22 cellular contexts compared by ENCODE assay signal in genomic region chr2:171089489-171089888, GRCh38.
DNase-seq lines count a peak whose midpoint lies in the region; ATAC-seq, FAIRE-seq and TF ChIP-seq lines count a peak whose summit lies in the region.
"Had no signal": no experiment of that assay in that cellular context is flagged by ENCODE, and none has a peak within 500 bp of the region (broad histone marks: within the 10 kb centered on the region; RNA-seq: fewer than 3 reads in every experiment).

No MANE protein-coding gene starts in this region.

- BruUV-seq in HepG2 (replicated peaks; lab: Mats Ljungman, UMichigan) = no TSS peak

- DNase-seq in activated T-cell treated with anti-CD3 and anti-CD28 coated beads, Interleukin-2, amount 50 U/mL, for 72 hours = no peak
- no peak for DNase-seq in activated T-cell treated with anti-CD3 and anti-CD28 coated beads, Interleukin-2, amount 50 U/mL, for 48 hours
- DNase-seq in T-helper 17 cell (no peak), HepG2 (ENCODE audit: low spot score) (peak; percentile 59), LoVo (ENCODE audit: low spot score) (no peak), NCI-H1694 treated with DMSO at 0.1 percent for 48 hours (lab: John Stamatoyannopoulos, UW) (no peak)
- DNase-seq in stimulated activated CD4-positive, alpha-beta T cell treated with anti-CD3 and anti-CD28 coated beads, Interleukin-2, amount 100 ng/mL, for 48 hours = no peak
- DNase-seq: Karpas-422; MV-4-11; NCI-H1105; NCI-H1436 treated with DMSO at 0.1 percent for 48 hours; NCI-H1930; NCI-H2107; NCI-H526; NCI-H82; NK-92 treated with Interleukin-12 subunit alpha and Interleukin-12 subunit beta, amount 100 ng/mL, for 24 hours; PC-3; SK-N-SH had no signal

- no peaks in the 10 kb centered on the region for H3K9me3 ChIP-seq in T-helper 17 cell (ENCODE audit: control insufficient read depth, low read length, poor library complexity, severe bottlenecking)
- no peaks in the 10 kb centered on the region for H3K9me3 ChIP-seq in HepG2 (ENCODE audit: low read length)
- H3K9me3 ChIP-seq: SK-N-SH had no signal

- peaks cover 78% of the 10 kb centered on the region for H3K4me1 ChIP-seq in HepG2 (ENCODE audit: insufficient read depth, low read length)

- H4K20me1 ChIP-seq in HepG2 (ENCODE audit: insufficient read depth, low read length) = peaks cover 22% of the 10 kb centered on the region

- peak overlapping the region; percentile 61 for H3K27ac ChIP-seq in HepG2 (ENCODE audit: extremely low read length, insufficient read depth, low read length)
- H3K27ac ChIP-seq: 22Rv1, C4-2B had no signal

- peaks cover 59% of the 10 kb centered on the region for H3K4me1 Mint-ChIP-seq in activated T-cell treated with anti-CD3 and anti-CD28 coated beads, Interleukin-2, amount 50 U/mL, for 72 hours (ENCODE audit: low read depth)
- H3K4me1 Mint-ChIP-seq in T-helper 17 cell = peaks cover 53% of the 10 kb centered on the region
- peaks cover 64% of the 10 kb centered on the region for H3K4me1 Mint-ChIP-seq in stimulated activated memory B cell treated with anti-CD40 and anti-IgM and Interleukin-4, amounts not matched to agents 10 μg/mL and 1 μg/mL and 100 μg/mL, for 72 hours

- no peak overlapping the region for H3K9ac ChIP-seq in HepG2 (ENCODE audit: insufficient read depth, low read depth, low read length)
- H3K9ac ChIP-seq: SK-N-SH had no signal

- H3K79me2 ChIP-seq in HepG2 (ENCODE audit: insufficient read depth, low read length) = peaks cover 93% of the 10 kb centered on the region

- H3K27ac Mint-ChIP-seq in activated T-cell treated with anti-CD3 and anti-CD28 coated beads, Interleukin-2, amount 50 U/mL, for 72 hours = peak overlapping the region; percentile 54
- peak overlapping the region; percentile 98 for H3K27ac Mint-ChIP-seq in T-helper 17 cell
- H3K27ac Mint-ChIP-seq in stimulated activated memory B cell treated with anti-CD40 and anti-IgM and Interleukin-4, amounts not matched to agents 10 μg/mL and 1 μg/mL and 100 μg/mL, for 72 hours = peak overlapping the region; percentile 37
- H3K27ac Mint-ChIP-seq: B cell had no signal

- peaks cover 0 to 5% of the 10 kb centered on the region in 2 experiments; a peak in 3 of 5 replicates for H3K36me3 ChIP-seq in HepG2 (replicated peaks in 1 of 2; ENCODE audit: control insufficient read depth in 1 of 2, insufficient read depth in 2 of 2, low read length in 2 of 2)

- peak overlapping the region in 1 of 3 experiments; percentile 1; a peak in 2 of 6 replicates for H3K4me3 ChIP-seq in HepG2 (replicated peaks in 1 of 3; ENCODE audit: insufficient read depth in 1 of 3, low read depth in 2 of 3, low read length in 3 of 3)

- no peaks in the 10 kb centered on the region for H3K27me3 Mint-ChIP-seq in activated T-cell treated with anti-CD3 and anti-CD28 coated beads, Interleukin-2, amount 50 U/mL, for 72 hours (ENCODE audit: low read depth)
- H3K27me3 Mint-ChIP-seq in T-helper 17 cell = no peaks in the 10 kb centered on the region
- no peaks in the 10 kb centered on the region for H3K27me3 Mint-ChIP-seq in stimulated activated memory B cell treated with anti-CD40 and anti-IgM and Interleukin-4, amounts not matched to agents 10 μg/mL and 1 μg/mL and 100 μg/mL, for 72 hours
- H3K27me3 Mint-ChIP-seq: B cell had no signal

- 0 out of 4 replicates have a peak, but pooled peaks of 1 of the 2 experiments have one; percentile 27 for TF ChIP-seq POLR2A in HepG2 (IDR thresholded peaks at IDR 0.05; ENCODE audit: insufficient read depth in 1 of 2, low read depth in 2 of 2, low read length in 2 of 2)

- no peak overlapping the region for H2AFZ ChIP-seq in HepG2 (ENCODE audit: low read length)

- in situ Hi-C loops in HepG2 (cut with HindIII; ENCODE audit: extremely low pct_ligation_motif_present, low pct_unique_long_range_greater_than_20kb) = no loop called here

- H3K36me3 Mint-ChIP-seq in activated T-cell treated with anti-CD3 and anti-CD28 coated beads, Interleukin-2, amount 50 U/mL, for 72 hours (ENCODE audit: insufficient read depth in 2 of 2) = peaks cover 2 to 4% of the 10 kb centered on the region in 2 donors
- no peaks in the 10 kb centered on the region for H3K36me3 Mint-ChIP-seq in T-helper 17 cell (ENCODE audit: low read depth)
- H3K36me3 Mint-ChIP-seq in stimulated activated memory B cell treated with anti-CD40 and anti-IgM and Interleukin-4, amounts not matched to agents 10 μg/mL and 1 μg/mL and 100 μg/mL, for 72 hours = peaks cover 38% of the 10 kb centered on the region

- no peak; a peak in 1 of 4 replicates for TF ChIP-seq EP300 in HepG2 (IDR thresholded peaks at IDR 0.05; ENCODE audit: low read depth in 2 of 2, low read length in 2 of 2)
- no peak for TF ChIP-seq EP300 in HepG2 (CRISPR knock-in tag; IDR thresholded peaks at IDR 0.05; ENCODE audit: borderline replicate concordance)

- H3K4me3 Mint-ChIP-seq in activated T-cell treated with anti-CD3 and anti-CD28 coated beads, Interleukin-2, amount 50 U/mL, for 72 hours = no peak overlapping the region
- no peak overlapping the region for H3K4me3 Mint-ChIP-seq in T-helper 17 cell
- H3K4me3 Mint-ChIP-seq in stimulated activated memory B cell treated with anti-CD40 and anti-IgM and Interleukin-4, amounts not matched to agents 10 μg/mL and 1 μg/mL and 100 μg/mL, for 72 hours = no peak overlapping the region
- H3K4me3 Mint-ChIP-seq: B cell had no signal

- no peak for ATAC-seq in activated T-cell treated with anti-CD3 and anti-CD28 coated beads, Interleukin-2, amount 50 U/mL, for 72 hours (replicated peaks in 1 of 2)
- ATAC-seq in T-helper 17 cell = no peak
- ATAC-seq in HepG2 = peak; percentile 76
- no peak for ATAC-seq in stimulated activated memory B cell treated with anti-CD40 and anti-IgM and Interleukin-4, amounts not matched to agents 10 μg/mL and 1 μg/mL and 100 μg/mL, for 72 hours
- ATAC-seq: PC-3 had no signal

- CTCF ChIA-PET in HepG2 (lab: Yijun Ruan, JAX; ENCODE audit: low intra/inter-chr PET ratio, low total read pairs) = no interaction called here

- no peak for TF ChIP-seq RAD21 in HepG2 (CRISPR knock-in tag; IDR thresholded peaks at IDR 0.05)

- 34% methylated on average over 6 of the region's 6 CpGs for WGBS in HepG2 (ENCODE audit: low lambda C conversion rate)

- TF ChIP-seq CTCF in HepG2 (CRISPR knock-in tag; IDR thresholded peaks at IDR 0.05) = no peak

- H3K4me2 ChIP-seq in HepG2 (ENCODE audit: low read depth, low read length) = peak overlapping the region; percentile 33
- H3K4me2 ChIP-seq: SK-N-SH had no signal

- FAIRE-seq in HepG2 (lab: Jason Lieb, UNC) = no peak

- H3K27me3 ChIP-seq in HepG2 (ENCODE audit: control insufficient read depth in 1 of 2, insufficient read depth in 2 of 2, low read length in 2 of 2) = no peaks in the 10 kb centered on the region

- H3K9me3 Mint-ChIP-seq in activated T-cell treated with anti-CD3 and anti-CD28 coated beads, Interleukin-2, amount 50 U/mL, for 72 hours = no peaks in the 10 kb centered on the region
- no peaks in the 10 kb centered on the region for H3K9me3 Mint-ChIP-seq in stimulated activated memory B cell treated with anti-CD40 and anti-IgM and Interleukin-4, amounts not matched to agents 10 μg/mL and 1 μg/mL and 100 μg/mL, for 72 hours

- POLR2A ChIA-PET in HepG2 (lab: Yijun Ruan, JAX) = no interaction called here

- intact Hi-C loops in HepG2 (cut with micrococcal nuclease; ENCODE audit: unreplicated experiment) = loop anchor here (5.0 to 10.0 kb wide), 3 partner anchors 68 to 325 kb away; no protein-coding TSS in a partner anchor

TF ChIP-seq in HepG2, 621 proteins besides CTCF, POLR2A, EP300 and RAD21 (continues in another document):
- no peak for TF ChIP-seq THRA (CRISPR knock-in tag; IDR thresholded peaks at IDR 0.05; ENCODE audit: borderline replicate concordance)
- no peak for TF ChIP-seq PAF1 (CRISPR knock-in tag; IDR thresholded peaks at IDR 0.05)
- peak; percentile 46; the same call in 1 of the 2 replicates for TF ChIP-seq GATAD2A (CRISPR knock-in tag; IDR thresholded peaks at IDR 0.05)
- TF ChIP-seq ZNF770 (CRISPR knock-in tag; IDR thresholded peaks at IDR 0.05) = no peak
- TF ChIP-seq, protein P1, sequence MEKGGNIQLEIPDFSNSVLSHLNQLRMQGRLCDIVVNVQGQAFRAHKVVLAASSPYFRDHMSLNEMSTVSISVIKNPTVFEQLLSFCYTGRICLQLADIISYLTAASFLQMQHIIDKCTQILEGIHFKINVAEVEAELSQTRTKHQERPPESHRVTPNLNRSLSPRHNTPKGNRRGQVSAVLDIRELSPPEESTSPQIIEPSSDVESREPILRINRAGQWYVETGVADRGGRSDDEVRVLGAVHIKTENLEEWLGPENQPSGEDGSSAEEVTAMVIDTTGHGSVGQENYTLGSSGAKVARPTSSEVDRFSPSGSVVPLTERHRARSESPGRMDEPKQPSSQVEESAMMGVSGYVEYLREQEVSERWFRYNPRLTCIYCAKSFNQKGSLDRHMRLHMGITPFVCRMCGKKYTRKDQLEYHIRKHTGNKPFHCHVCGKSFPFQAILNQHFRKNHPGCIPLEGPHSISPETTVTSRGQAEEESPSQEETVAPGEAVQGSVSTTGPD (CRISPR knock-in tag; IDR thresholded peaks at IDR 0.05) = no peak
- TF ChIP-seq ZSCAN31 (CRISPR knock-in tag; IDR thresholded peaks at IDR 0.05; ENCODE audit: low read depth) = no peak

Comparison
In these comparisons a context has a peak if more than half of its experiments do, and no peak if none do; other contexts are left out.
1. H3K27ac Mint-ChIP-seq: peak in every context shown above with its lines; median percentile 98 in T-helper 17 cell; 54 in activated T-cell treated with anti-CD3 and anti-CD28 coated beads, Interleukin-2, amount 50 U/mL, for 72 hours; 37 in stimulated activated memory B cell treated with anti-CD40 and anti-IgM and Interleukin-4, amounts not matched to agents 10 μg/mL and 1 μg/mL and 100 μg/mL, for 72 hours.